1 cellular context compared by ENCODE assay signal in genomic region chr5:134403951-134404350, GRCh38.
TF ChIP-seq lines count a peak whose summit lies in the region.

No MANE protein-coding gene starts in this region.

TF ChIP-seq in HEK293T, 16 proteins besides CTCF, POLR2A, EP300 and RAD21:
- TF ChIP-seq SUZ12 (IDR thresholded peaks at IDR 0.05) (no peak), NFRKB (IDR thresholded peaks at IDR 0.05) (no peak), ELF4 (IDR thresholded peaks at IDR 0.05) (no peak), ARNT (IDR thresholded peaks at IDR 0.05) (no peak), PKNOX1 (IDR thresholded peaks at IDR 0.05) (no peak), FOXK2 (IDR thresholded peaks at IDR 0.05) (no peak), HDGF (IDR thresholded peaks at IDR 0.05; ENCODE audit: borderline replicate concordance) (no peak), L3MBTL2 (conservative IDR thresholded peaks at IDR 0.05) (no peak), ZNF384 (IDR thresholded peaks at IDR 0.05) (no peak), SP1 (IDR thresholded peaks at IDR 0.05) (no peak), BHLHE40 (IDR thresholded peaks at IDR 0.05; ENCODE audit: borderline replicate concordance) (no peak), TARDBP (IDR thresholded peaks at IDR 0.05) (no peak), FOXA1 (IDR thresholded peaks at IDR 0.05) (no peak), CTBP1 (IDR thresholded peaks at IDR 0.05; ENCODE audit: borderline replicate concordance) (no peak), LEF1 (IDR thresholded peaks at IDR 0.05; ENCODE audit: borderline replicate concordance) (no peak), FOXM1 (IDR thresholded peaks at IDR 0.05; ENCODE audit: borderline replicate concordance) (no peak)
